Comparison of ENCODE assay signal across 1 cellular context in the genomic region with DNA sequence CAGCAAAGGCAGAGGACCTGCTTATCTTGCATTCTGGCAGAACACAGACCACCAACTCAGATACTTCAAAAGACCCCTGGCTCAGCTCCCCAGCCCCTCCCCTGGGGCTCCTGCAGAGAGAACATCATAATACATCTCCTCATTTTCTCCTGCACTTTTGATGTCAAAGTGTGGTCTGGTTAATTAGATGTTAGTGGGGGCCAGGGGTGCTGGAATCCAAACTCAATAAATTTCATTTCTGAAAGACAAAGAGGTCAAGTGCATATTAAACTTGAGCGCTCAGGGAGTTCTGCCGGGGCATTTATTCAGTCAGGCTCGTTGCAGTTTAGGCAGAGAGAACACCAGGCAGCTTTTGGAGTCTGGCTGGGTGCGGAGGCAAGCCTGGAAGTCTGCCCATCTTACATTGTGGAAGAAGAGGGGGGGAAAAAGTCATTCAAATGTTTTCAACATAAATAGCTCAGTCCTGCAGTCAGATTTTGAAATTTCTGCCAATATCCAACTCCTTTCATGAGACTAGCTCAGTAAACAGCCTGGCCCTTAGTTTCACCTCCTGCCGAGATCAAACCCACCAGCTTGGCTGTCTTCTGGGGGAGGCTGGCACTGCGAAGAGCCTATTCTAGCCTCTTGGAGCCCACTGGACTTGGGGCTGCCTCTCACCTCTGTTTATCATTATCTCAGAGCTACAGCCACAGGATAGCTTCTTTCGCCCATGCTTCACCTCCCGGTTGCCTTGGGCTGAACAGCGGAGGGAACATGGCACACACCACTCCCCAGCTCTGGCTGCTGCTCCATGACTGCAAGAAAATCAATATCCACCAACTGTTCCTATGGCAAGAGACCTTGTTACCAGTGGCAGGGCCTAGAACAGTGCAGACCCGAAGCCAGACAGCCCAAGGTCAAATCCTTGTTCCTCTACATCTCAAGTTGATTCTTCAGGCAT.
TF ChIP-seq lines count a peak whose summit lies in the region.

No MANE protein-coding gene starts in this region.

TF ChIP-seq in IMR-90, 13 proteins besides CTCF, POLR2A, EP300 and RAD21 (continued from another document):
- TF ChIP-seq, protein P1, sequence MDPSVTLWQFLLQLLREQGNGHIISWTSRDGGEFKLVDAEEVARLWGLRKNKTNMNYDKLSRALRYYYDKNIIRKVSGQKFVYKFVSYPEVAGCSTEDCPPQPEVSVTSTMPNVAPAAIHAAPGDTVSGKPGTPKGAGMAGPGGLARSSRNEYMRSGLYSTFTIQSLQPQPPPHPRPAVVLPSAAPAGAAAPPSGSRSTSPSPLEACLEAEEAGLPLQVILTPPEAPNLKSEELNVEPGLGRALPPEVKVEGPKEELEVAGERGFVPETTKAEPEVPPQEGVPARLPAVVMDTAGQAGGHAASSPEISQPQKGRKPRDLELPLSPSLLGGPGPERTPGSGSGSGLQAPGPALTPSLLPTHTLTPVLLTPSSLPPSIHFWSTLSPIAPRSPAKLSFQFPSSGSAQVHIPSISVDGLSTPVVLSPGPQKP (IDR thresholded peaks at IDR 0.05; ENCODE audit: borderline replicate concordance, low read depth, low read length) = no peak
- TF ChIP-seq CHD1 (IDR thresholded peaks at IDR 0.05; ENCODE audit: low read depth, low read length) = no peak
- no peak for TF ChIP-seq MAFK (IDR thresholded peaks at IDR 0.05; ENCODE audit: low read depth, low read length)
- TF ChIP-seq MAZ (IDR thresholded peaks at IDR 0.05; ENCODE audit: borderline replicate concordance, low read depth, low read length) = no peak
- TF ChIP-seq RCOR1 (IDR thresholded peaks at IDR 0.05; ENCODE audit: insufficient replicate concordance, low read length) = no peak
- TF ChIP-seq MXI1 (IDR thresholded peaks at IDR 0.05; ENCODE audit: borderline replicate concordance, low read depth, low read length) = no peak
- no peak for TF ChIP-seq RFX5 (IDR thresholded peaks at IDR 0.05; ENCODE audit: low read depth, low read length)
- no peak for TF ChIP-seq SMC3 (IDR thresholded peaks at IDR 0.05; ENCODE audit: low read depth, low read length)
- TF ChIP-seq BHLHE40 (IDR thresholded peaks at IDR 0.05; ENCODE audit: low read depth, low read length) = no peak
- no peak for TF ChIP-seq CEBPB (IDR thresholded peaks at IDR 0.05; ENCODE audit: low read depth, low read length)
- TF ChIP-seq NFE2L2 (IDR thresholded peaks at IDR 0.05; ENCODE audit: low read depth, low read length) = no peak
